In genomic region chr21:44944596-44944995, GRCh38 we compare ENCODE assay signal across 19 cellular contexts. TPM values are rescaled to one million over a fixed set of nuclear protein-coding genes. Genes with fewer than 3 reads are reported as not detected.
DNase-seq lines count a peak whose midpoint lies in the region; ATAC-seq and TF ChIP-seq lines count a peak whose summit lies in the region.
"Had no signal": no experiment of that assay in that cellular context is flagged by ENCODE, and none has a peak within 500 bp of the region (broad histone marks: within the 10 kb centered on the region; RNA-seq: fewer than 3 reads in every experiment).

No MANE protein-coding gene starts in this region.

- no peaks in the 10 kb centered on the region for H3K9me3 ChIP-seq in BLaER1
- H3K9me3 ChIP-seq: MG63 had no signal

- intact Hi-C loops in activated CD4-positive, alpha-beta T cell treated with anti-CD3 and anti-CD28 coated beads, Interleukin-2, amount 10 ng/mL, durations not matched to agents 24 days and 14 days (cut with micrococcal nuclease): loop anchor here (5.0 kb wide), 1 partner anchor 133 kb away; no protein-coding TSS in a partner anchor
- intact Hi-C loops in sciatic nerve (cut with DNase I): no loop called here

- H3K27me3 Mint-ChIP-seq in activated CD4-positive, alpha-beta T cell treated with anti-CD3 and anti-CD28 coated beads, Interleukin-2, amount 10 ng/mL, durations not matched to agents 24 days and 14 days: no peaks in the 10 kb centered on the region
- H3K27me3 Mint-ChIP-seq in chondrocyte (ENCODE audit: low read depth): no peaks in the 10 kb centered on the region

- peaks cover 31% of the 10 kb centered on the region for H3K4me1 Mint-ChIP-seq in activated CD4-positive, alpha-beta T cell treated with anti-CD3 and anti-CD28 coated beads, Interleukin-2, amount 10 ng/mL, durations not matched to agents 24 days and 14 days
- H3K4me1 Mint-ChIP-seq in chondrocyte (ENCODE audit: low read depth): peaks cover 34% of the 10 kb centered on the region

- no peak for DNase-seq in activated CD4-positive, alpha-beta T cell treated with anti-CD3 and anti-CD28 coated beads, Interleukin-2, amount 10 ng/mL, durations not matched to agents 24 days and 14 days
- no peak for DNase-seq in activated CD4-positive, alpha-beta T cell treated with anti-CD3 and anti-CD28 coated beads for 48 hours
- DNase-seq in chondrocyte (ENCODE audit: low spot score) (peak; percentile 77), sciatic nerve (ENCODE audit: low spot score) (peak; percentile 47), CD1c-positive myeloid dendritic cell (ENCODE audit: extremely low spot score) (no peak), NCI-H524 treated with DMSO at 0.1 percent for 48 hours (lab: John Stamatoyannopoulos, UW) (no peak)
- no peak for DNase-seq in stimulated activated CD4-positive, alpha-beta T cell treated with anti-CD3 and anti-CD28 coated beads, Interleukin-4, amount 100 ng/mL, for 1 hour
- DNase-seq: HCEC 1CT, Kasumi-1, MG63, NCI-H1048, NCI-H1436, NCI-H2029, NCI-H526 treated with DMSO at 0.1 percent for 48 hours, Right ventricle myocardium superior had no signal

- peak overlapping the region; percentile 74; the same call in 1 of the 2 replicates for H3K27ac ChIP-seq in BLaER1
- H3K27ac ChIP-seq: 22Rv1 had no signal

- no peak for TF ChIP-seq CTCF in chondrocyte (IDR thresholded peaks at IDR 0.05)

- no peak overlapping the region for H3K4me3 ChIP-seq in BLaER1
- H3K4me3 ChIP-seq: GM23338, MG63 had no signal

- no peaks in the 10 kb centered on the region for H3K9me3 Mint-ChIP-seq in activated CD4-positive, alpha-beta T cell treated with anti-CD3 and anti-CD28 coated beads, Interleukin-2, amount 10 ng/mL, durations not matched to agents 24 days and 14 days
- H3K9me3 Mint-ChIP-seq in chondrocyte (ENCODE audit: low read depth): no peaks in the 10 kb centered on the region
- H3K9me3 Mint-ChIP-seq: GM23338 had no signal

- H3K4me2 ChIP-seq in BLaER1: peak overlapping the region; percentile 90
- H3K4me2 ChIP-seq: GM23338 had no signal

- peaks cover 70% of the 10 kb centered on the region for H3K36me3 ChIP-seq in BLaER1

- no peak overlapping the region for H3K4me3 Mint-ChIP-seq in activated CD4-positive, alpha-beta T cell treated with anti-CD3 and anti-CD28 coated beads, Interleukin-2, amount 10 ng/mL, durations not matched to agents 24 days and 14 days
- no peak overlapping the region for H3K4me3 Mint-ChIP-seq in chondrocyte (ENCODE audit: unreplicated experiment)
- H3K4me3 Mint-ChIP-seq: GM23338 had no signal

- peaks cover 88% of the 10 kb centered on the region for H3K4me1 ChIP-seq in BLaER1

- H4K20me1 ChIP-seq in BLaER1: peaks cover 91% of the 10 kb centered on the region

- peak overlapping the region; percentile 25 for H3K27ac Mint-ChIP-seq in activated CD4-positive, alpha-beta T cell treated with anti-CD3 and anti-CD28 coated beads, Interleukin-2, amount 10 ng/mL, durations not matched to agents 24 days and 14 days
- H3K27ac Mint-ChIP-seq in chondrocyte (ENCODE audit: unreplicated experiment): no peak overlapping the region
- H3K27ac Mint-ChIP-seq: GM23338 had no signal

- H3K9ac ChIP-seq in BLaER1: peak overlapping the region; percentile 62; the same call in 1 of the 2 replicates

- H3K27me3 ChIP-seq in BLaER1: no peaks in the 10 kb centered on the region
- H3K27me3 ChIP-seq: MG63 had no signal

- H3K36me3 Mint-ChIP-seq in activated CD4-positive, alpha-beta T cell treated with anti-CD3 and anti-CD28 coated beads, Interleukin-2, amount 10 ng/mL, durations not matched to agents 24 days and 14 days (ENCODE audit: low read depth): peaks cover 36% of the 10 kb centered on the region
- peaks cover 16% of the 10 kb centered on the region for H3K36me3 Mint-ChIP-seq in chondrocyte (ENCODE audit: low read depth)

- ATAC-seq in sciatic nerve: no peak
- ATAC-seq: GM23338, Panc1 had no signal

RNA-seq across cellular contexts. Expression of gene SLX9, which starts 4.8 kb away (rescaled TPM):
- total RNA-seq in activated CD4-positive, alpha-beta T cell treated with anti-CD3 and anti-CD28 coated beads, Interleukin-2, amount 10 ng/mL, durations not matched to agents 24 days and 14 days: 74.6 and 80.8 TPM in 2 replicates
- 20.4 to 27.4 TPM (median 24.0 TPM) in 3 replicates for total RNA-seq in chondrocyte
- 17.1 TPM for total RNA-seq in sciatic nerve

RNA-seq across cellular contexts. Expression of gene ITGB2, which starts 23.9 kb away (rescaled TPM):
- total RNA-seq in activated CD4-positive, alpha-beta T cell treated with anti-CD3 and anti-CD28 coated beads, Interleukin-2, amount 10 ng/mL, durations not matched to agents 24 days and 14 days: 265 and 266 TPM in 2 replicates
- 0.15 to 1.4 TPM (median 0.87 TPM) in 3 replicates for total RNA-seq in chondrocyte
- 56.7 TPM for total RNA-seq in sciatic nerve

Comparison
In these comparisons a context has a peak if more than half of its experiments do, and no peak if none do; other contexts are left out.
1. DNase-seq: peak in chondrocyte (single experiment) and sciatic nerve (single experiment); none in activated CD4-positive, alpha-beta T cell treated with anti-CD3 and anti-CD28 coated beads, Interleukin-2, amount 10 ng/mL, durations not matched to agents 24 days and 14 days (single experiment), activated CD4-positive, alpha-beta T cell treated with anti-CD3 and anti-CD28 coated beads for 48 hours (single experiment), CD1c-positive myeloid dendritic cell (single experiment), NCI-H524 treated with DMSO at 0.1 percent for 48 hours (single experiment) and stimulated activated CD4-positive, alpha-beta T cell treated with anti-CD3 and anti-CD28 coated beads, Interleukin-4, amount 100 ng/mL, for 1 hour (single experiment).
2. RNA of gene ITGB2, which starts 23.9 kb away (total RNA-seq): 265 to 266 TPM in activated CD4-positive, alpha-beta T cell treated with anti-CD3 and anti-CD28 coated beads, Interleukin-2, amount 10 ng/mL, durations not matched to agents 24 days and 14 days and 56.7 TPM in sciatic nerve (single experiment); 0.15 to 1.4 TPM in chondrocyte; every median in the first group is over 10 times any median in the second.